8 cellular contexts compared by ENCODE assay signal in genomic region chr1:51616903-51617708, GRCh38. TPM values are rescaled to one million over a fixed set of nuclear protein-coding genes. Genes with fewer than 3 reads are reported as not detected.
A peak's percentile ranks its signal among the peaks of the same experiment; 100 is the strongest.
DNase-seq lines count a peak whose midpoint lies in the region; ATAC-seq, FAIRE-seq and TF ChIP-seq lines count a peak whose summit lies in the region.

OSBPL9 (plus strand) TSS chr1:51617092; CDS start chr1:51617111, 19 bp downstream.

- no peak within 1 kb of the TSS for H3K4ac ChIP-seq in H1 (replicated peaks; ENCODE audit: insufficient read length, low read depth, low read length)

- no peak within 1 kb of the TSS for H3K56ac ChIP-seq in H1 (replicated peaks; ENCODE audit: insufficient read length, low read depth, low read length)

- CTCF ChIA-PET in H1 (lab: Charles Lee; ENCODE audit: partially characterized antibody) = interaction anchor here (0.6 to 1.9 kb wide), 3 partner anchors 10 to 152 kb away, joined by 3 to 5 read pairs (median 3); no protein-coding TSS in a partner anchor

- H3K79me1 ChIP-seq in H1 (ENCODE audit: low read depth, low read length) = no peaks in the 10 kb centered on the region

- TF ChIP-seq RAD21 in H1 (IDR thresholded peaks at IDR 0.05 in 1 of 2, conservative IDR thresholded peaks at IDR 0.05 in 1 of 2; ENCODE audit: low read depth in 2 of 2, low read length in 2 of 2) = no peak

- peak within 1 kb of the TSS; percentile 89 for H2BK5ac ChIP-seq in H1 (ENCODE audit: low read depth, low read length)

- H3K27ac ChIP-seq in H1 (ENCODE audit: low read depth, low read length) = peak within 1 kb of the TSS; percentile 97

- peaks cover 0 to 3% (median 1%) of the 10 kb centered on the region in 4 experiments; a peak in 2 of 7 replicates for H3K4me1 ChIP-seq in H1 (replicated peaks in 1 of 4; ENCODE audit: control insufficient read depth in 3 of 4, insufficient read depth in 4 of 4, low read length in 3 of 4)

- no peak within 1 kb of the TSS for H2BK20ac ChIP-seq in H1 (ENCODE audit: low read length)

- no peaks in the 10 kb centered on the region for H3K9me3 ChIP-seq in H1 (ENCODE audit: insufficient read depth in 2 of 2, low read depth in 1 of 2, low read length in 1 of 2)

- H2AFZ ChIP-seq in H1 (ENCODE audit: low read length) = peak within 1 kb of the TSS; percentile 100

- H2BK15ac ChIP-seq in H1 (ENCODE audit: low read length) = peak within 1 kb of the TSS; percentile 4; the same call in 1 of the 2 replicates

- peak; percentile 92 for ATAC-seq in GM21367 (IDR thresholded peaks at IDR 0.05; ENCODE audit: unreplicated experiment)

- FAIRE-seq in H1 (lab: Jason Lieb, UNC) = peak; percentile 76

- H3K14ac ChIP-seq in H1 (ENCODE audit: insufficient read length) = no peak within 1 kb of the TSS

- no peak within 1 kb of the TSS for H2BK120ac ChIP-seq in H1 (replicated peaks; ENCODE audit: low read depth, low read length)

- no peaks in the 10 kb centered on the region for H3K36me3 ChIP-seq in H1 (ENCODE audit: control insufficient read depth in 2 of 4, insufficient read depth in 4 of 4, low read length in 3 of 4)

- peak within 1 kb of the TSS; percentile 96 to 100 (median 100) for H3K4me3 ChIP-seq in H1 (ENCODE audit: extremely low read depth in 1 of 4, insufficient read depth in 2 of 4, low read depth in 3 of 4, low read length in 4 of 4)

- H3K9ac ChIP-seq in H1 (replicated peaks in 1 of 4; ENCODE audit: extremely low read depth in 1 of 4, low read depth in 3 of 4, low read length in 3 of 4) = peak within 1 kb of the TSS; percentile 54 to 98 (median 94)

- peak within 1 kb of the TSS; percentile 56 for H4K91ac ChIP-seq in H1 (replicated peaks; ENCODE audit: insufficient read length, low read length)

- no peak within 1 kb of the TSS; the same call in 1 of the 2 replicates for H2AK5ac ChIP-seq in H1 (ENCODE audit: low read depth, low read length)

- no peak within 1 kb of the TSS for H3K23ac ChIP-seq in H1 (ENCODE audit: insufficient read length)

- H4K8ac ChIP-seq in H1 (ENCODE audit: extremely low read depth, insufficient read depth, low read length) = peak within 1 kb of the TSS; percentile 99

- TF ChIP-seq POLR2A in H1 (IDR thresholded peaks at IDR 0.05; ENCODE audit: control extremely low read depth in 1 of 2, low read depth in 2 of 2, low read length in 2 of 2) = peak; percentile 88 to 96

- peak within 1 kb of the TSS; percentile 60; the same call in 1 of the 2 replicates for H3K18ac ChIP-seq in H1 (ENCODE audit: extremely low read depth, low read length)

- DNase-seq in COLO668 (lab: John Stamatoyannopoulos, UW; ENCODE audit: unreplicated experiment) (peak; percentile 97), HUDEP-2 (lab: John Stamatoyannopoulos, UW; ENCODE audit: unreplicated experiment in 76 of 76) (peak in 75 of 76 experiments; percentile 30 to 90 (median 78)), NOMO-1 treated with dmso at 0.1 percent for 144 hours (lab: John Stamatoyannopoulos, UW; ENCODE audit: unreplicated experiment) (peak; percentile 88), H1 (ENCODE audit: low read depth in 1 of 2, low spot score in 2 of 2) (peak; percentile 39 to 90), mesenteric fat pad (ENCODE audit: low spot score) (peak; percentile 96)
- peak; percentile 70 to 81 (median 72) for DNase-seq in activated CD8-positive, alpha-beta memory T cell treated with anti-CD3 and anti-CD28 coated beads for 48 hours (ENCODE audit: low read depth in 2 of 3, low spot score in 2 of 3)
- peak; percentile 69 for DNase-seq in stimulated activated CD8-positive, alpha-beta memory T cell treated with anti-CD3 and anti-CD28 coated beads, Interleukin-15, amount 100 ng/mL, for 1 hour (ENCODE audit: low read depth)

- peak within 1 kb of the TSS; percentile 92 for H2BK12ac ChIP-seq in H1 (ENCODE audit: low read depth, low read length)

- WGBS in H1 (ENCODE audit: extremely low coverage in 1 of 2, insufficient coverage in 1 of 2, insufficient read length in 1 of 2, insufficient replicate concordance in 2 of 2, low coverage in 1 of 2, low lambda C conversion rate in 2 of 2, missing lambda C conversion rate in 1 of 2), 2 experiments = 2% methylated on average over 37 of the region's 45 CpGs; no CpG with 5 or more reads in 1 of the 2 experiments

- peak within 1 kb of the TSS; percentile 95 for H4K5ac ChIP-seq in H1 (ENCODE audit: insufficient read length, low read depth, low read length)

- H3K23me2 ChIP-seq in H1 (ENCODE audit: low read depth, low read length) = peaks cover 6% of the 10 kb centered on the region

- TF ChIP-seq CTCF in H1 (IDR thresholded peaks at IDR 0.05; ENCODE audit: control extremely low read depth in 1 of 3, insufficient read depth in 1 of 3, low read depth in 1 of 3, low read length in 3 of 3) = no peak

- H3K79me2 ChIP-seq in H1 (ENCODE audit: control insufficient read depth in 1 of 2, insufficient read depth in 2 of 2, low read length in 2 of 2) = peaks cover 0 to 34% of the 10 kb centered on the region in 2 experiments; a peak in 3 of 4 replicates

- no peak for TF ChIP-seq EP300 in H1 (IDR thresholded peaks at IDR 0.05; ENCODE audit: borderline replicate concordance in 1 of 2, low read depth in 2 of 2, low read length in 2 of 2)

- no peaks in the 10 kb centered on the region for H4K20me1 ChIP-seq in H1 (replicated peaks in 1 of 2; ENCODE audit: control insufficient read depth in 1 of 2, insufficient read depth in 2 of 2, low read length in 2 of 2)

- POLR2A ChIA-PET in H1 (lab: Charles Lee; ENCODE audit: partially characterized antibody) = interaction anchor here (0.6 to 1.4 kb wide), 6 partner anchors 10 to 156 kb away, joined by 3 to 8 read pairs (median 3); partner anchors contain the start of gene EPS15

- peak within 1 kb of the TSS; percentile 89 to 92 for H3K4me2 ChIP-seq in H1 (ENCODE audit: insufficient read depth in 1 of 2, low read depth in 2 of 2, low read length in 2 of 2)

- no peaks in the 10 kb centered on the region for H3K27me3 ChIP-seq in H1 (replicated peaks in 1 of 4; ENCODE audit: control insufficient read depth in 3 of 4, extremely low read depth in 1 of 4, insufficient read depth in 3 of 4, low read length in 3 of 4)

TF ChIP-seq in H1, 55 proteins besides CTCF, POLR2A, EP300 and RAD21 (continues in another document):
- TF ChIP-seq ASH2L (IDR thresholded peaks at IDR 0.05; ENCODE audit: low read length) (peak; percentile 79), NRF1 (IDR thresholded peaks at IDR 0.05; ENCODE audit: low read depth, low read length) (no peak), GABPA (IDR thresholded peaks at IDR 0.05; ENCODE audit: borderline replicate concordance, insufficient read depth, low read length) (no peak), RFX5 (IDR thresholded peaks at IDR 0.05; ENCODE audit: borderline replicate concordance, low read depth, low read length) (no peak), JUND (IDR thresholded peaks at IDR 0.05; ENCODE audit: low read length) (peak; percentile 48; the same call in 1 of the 2 replicates), EGR1 (IDR thresholded peaks at IDR 0.05; ENCODE audit: borderline replicate concordance, low read depth, low read length) (no peak), YY1 (IDR thresholded peaks at IDR 0.05; ENCODE audit: low read depth, low read length) (peak; percentile 97), CHD2 (IDR thresholded peaks at IDR 0.05; ENCODE audit: low read length) (no peak), TBP (IDR thresholded peaks at IDR 0.05; ENCODE audit: low read depth, low read length) (peak; percentile 85), POLR2AphosphoS5 (IDR thresholded peaks at IDR 0.05; ENCODE audit: low read depth, low read length) (peak; percentile 90), ZNF274 (IDR thresholded peaks at IDR 0.05; ENCODE audit: borderline replicate concordance, extremely low read depth, low read length) (no peak), SP1 (IDR thresholded peaks at IDR 0.05; ENCODE audit: low read depth, low read length) (peak; percentile 69), CBX5 (IDR thresholded peaks at IDR 0.05; ENCODE audit: low read depth, low read length) (no peak), MAFK (IDR thresholded peaks at IDR 0.05; ENCODE audit: low read depth, low read length) (no peak), KDM5A (IDR thresholded peaks at IDR 0.05; ENCODE audit: low read length) (peak; percentile 99), TAF1 (IDR thresholded peaks at IDR 0.05; ENCODE audit: low read depth, low read length) (peak; percentile 88), ATF3 (IDR thresholded peaks at IDR 0.05; ENCODE audit: insufficient read depth, low read depth, low read length) (no peak), CREB1 (IDR thresholded peaks at IDR 0.05) (peak; percentile 84), SIN3A (conservative IDR thresholded peaks at IDR 0.05 in 1 of 2, IDR thresholded peaks at IDR 0.05 in 1 of 2; ENCODE audit: low read depth in 1 of 2, low read length in 2 of 2) (peak; percentile 32 to 80; a peak in 2 of 4 replicates), RBBP5 (IDR thresholded peaks at IDR 0.05; ENCODE audit: borderline replicate concordance, low read depth, low read length) (peak; percentile 79; the same call in 1 of the 2 replicates), PHF8 (conservative IDR thresholded peaks at IDR 0.05; ENCODE audit: low read depth, low read length) (peak; percentile 96), HDAC2 (IDR thresholded peaks at IDR 0.05; ENCODE audit: borderline replicate concordance in 1 of 2, low read depth in 2 of 2, low read length in 2 of 2) (peak in 1 of 2 experiments; percentile 99; a peak in 2 of 4 replicates), TAF7 (optimal IDR thresholded peaks at IDR 0.05; ENCODE audit: borderline replicate concordance, low read depth, low read length) (no peak)

RNA-seq across cellular contexts. Expression of gene OSBPL9, which starts in this region (rescaled TPM):
- 62.3 and 71.6 TPM in 2 replicates for total RNA-seq in H1 (2021; fragmentation: NEBNext Ultra II Directional; extraction: Animal tissue kit (Norgen Biotek cat#: 25700))
- 40.5 and 58.2 TPM in 2 replicates for polyA plus RNA-seq in H1 (2011; rRNA removed)
- 46.1 TPM for polyA plus RNA-seq in H1 (2011; cell fraction: cytosol; rRNA removed)
- polyA plus RNA-seq in H1 (2011; cell fraction: nucleus; rRNA removed) = 63.8 TPM
- polyA plus RNA-seq in H1 (2012, experiment 1 of 2) = 41.1 to 64.3 TPM (median 51.2 TPM) in 4 replicates
- polyA plus RNA-seq in H1 (2012, experiment 2 of 2) = 3.8 TPM
- 52.9 TPM for polyA plus RNA-seq in H1 (2013, experiment 1 of 2)
- polyA plus RNA-seq in H1 (2013, experiment 2 of 2) = 54.7 TPM
- polyA minus RNA-seq in H1 (2011; rRNA and poly(A)+ RNA removed) = 140 and 178 TPM in 2 replicates
- 62.7 TPM for polyA minus RNA-seq in H1 (2011; cell fraction: cytosol; rRNA and poly(A)+ RNA removed)
- 120 TPM for polyA minus RNA-seq in H1 (2011; cell fraction: nucleus; rRNA and poly(A)+ RNA removed)
- 51.6 TPM for total RNA-seq in mesenteric fat pad

Comparison
In these comparisons a context has a peak if more than half of its experiments do, and no peak if none do; other contexts are left out.
1. Peak in every context shown above with its lines: DNase-seq, ATAC-seq, H3K4me3 ChIP-seq and H3K27ac ChIP-seq.